ENCODE assay signal across 15 cellular contexts in genomic region chr19:48474084-48474592, GRCh38.
"Had no signal": no experiment of that assay in that cellular context is flagged by ENCODE, and none has a peak within 500 bp of the region (broad histone marks: within the 10 kb centered on the region; RNA-seq: fewer than 3 reads in every experiment).

No MANE protein-coding gene starts in this region.

- H3K4me3 Mint-ChIP-seq: activated naive CD4-positive, alpha-beta T cell treated with anti-CD3 and anti-CD28 coated beads, Interleukin-2, amount 50 U/mL, for 24 hours had no signal

- H3K27ac Mint-ChIP-seq: activated naive CD4-positive, alpha-beta T cell treated with anti-CD3 and anti-CD28 coated beads, Interleukin-2, amount 50 U/mL, for 24 hours had no signal

- H2AFZ ChIP-seq: hepatocyte had no signal

- H3K9me3 Mint-ChIP-seq: activated naive CD4-positive, alpha-beta T cell treated with anti-CD3 and anti-CD28 coated beads, Interleukin-2, amount 50 U/mL, for 24 hours had no signal

- H3K27me3 ChIP-seq: hepatocyte, right atrium auricular region, upper lobe of left lung had no signal

- H3K27ac ChIP-seq: coronary artery, hepatocyte, right atrium auricular region had no signal

- H3K4me2 ChIP-seq: hepatocyte, smooth muscle cell had no signal

- DNase-seq: activated CD4-positive, alpha-beta T cell treated with anti-CD3 and anti-CD28 coated beads for 48 hours; activated effector memory CD4-positive, alpha-beta T cell treated with Interleukin-2 at 50 U/mL for 16 hours; activated T-cell treated with anti-CD3 and anti-CD28 coated beads, Interleukin-2, amount 50 U/mL, for 1 hour; central memory CD4-positive, alpha-beta T cell; effector memory CD4-positive, alpha-beta T cell; kidney glomerular epithelial cell; mesendoderm; stimulated activated naive CD4-positive, alpha-beta T cell; T-helper 1 cell had no signal

- H3K4me3 ChIP-seq: coronary artery, hepatocyte, right atrium auricular region, smooth muscle cell, upper lobe of left lung had no signal

- H3K27me3 Mint-ChIP-seq: activated naive CD4-positive, alpha-beta T cell treated with anti-CD3 and anti-CD28 coated beads, Interleukin-2, amount 50 U/mL, for 24 hours had no signal

- H3K9me3 ChIP-seq: right atrium auricular region, upper lobe of left lung had no signal
